16 cellular contexts compared by ENCODE assay signal in genomic region chr5:53424691-53425597, GRCh38. TPM values are rescaled to one million over a fixed set of nuclear protein-coding genes. Genes with fewer than 3 reads are reported as not detected.
DNase-seq lines count a peak whose midpoint lies in the region; ATAC-seq and TF ChIP-seq lines count a peak whose summit lies in the region.
"Had no signal": no experiment of that assay in that cellular context is flagged by ENCODE, and none has a peak within 500 bp of the region (broad histone marks: within the 10 kb centered on the region; RNA-seq: fewer than 3 reads in every experiment).

No MANE protein-coding gene starts in this region.

- no peaks in the 10 kb centered on the region for H3K36me3 Mint-ChIP-seq in T-cell
- H3K36me3 Mint-ChIP-seq: stimulated activated naive B cell treated with anti-CD40 and anti-IgM and Interleukin-4, amounts not matched to agents 10 μg/mL and 1 μg/mL and 100 μg/mL, for 72 hours had no signal

- H3K4me3 ChIP-seq in HAP-1, result no peak overlapping the region
- H3K4me3 ChIP-seq in lower leg skin (ENCODE audit: low read depth, poor library complexity, severe bottlenecking), result no peak overlapping the region
- H3K4me3 ChIP-seq in esophagus muscularis mucosa, result no peak overlapping the region
- no peak overlapping the region for H3K4me3 ChIP-seq in suprapubic skin
- H3K4me3 ChIP-seq: BLaER1, body of pancreas, pancreas, skin epidermis, uterus had no signal

- H3K4me1 ChIP-seq in HAP-1 (peaks cover 8% of the 10 kb centered on the region), esophagus muscularis mucosa (peaks cover 0 to 10% (median 3%) of the 10 kb centered on the region in 4 donors), suprapubic skin (peaks cover 12% of the 10 kb centered on the region)
- H3K4me1 ChIP-seq: BLaER1, body of pancreas, pancreas, uterus had no signal

- TF ChIP-seq CTCF in lower leg skin (IDR thresholded peaks at IDR 0.05) (no peak), esophagus muscularis mucosa (IDR thresholded peaks at IDR 0.05) (no peak), suprapubic skin (IDR thresholded peaks at IDR 0.05) (no peak)

- no peaks in the 10 kb centered on the region for H3K9me3 Mint-ChIP-seq in T-cell
- H3K9me3 Mint-ChIP-seq: stimulated activated naive B cell treated with anti-CD40 and anti-IgM and Interleukin-4, amounts not matched to agents 10 μg/mL and 1 μg/mL and 100 μg/mL, for 72 hours had no signal

- in situ Hi-C loops in HAP-1 (cut with MboI; ENCODE audit: low sequenced_read_pairs), result loop anchor here (25.0 kb wide), 1 partner anchor 787 kb away; no protein-coding TSS in a partner anchor

- no peak overlapping the region for H3K27ac ChIP-seq in esophagus muscularis mucosa (replicated peaks in 1 of 4)
- H3K27ac ChIP-seq in suprapubic skin, result no peak overlapping the region
- H3K27ac ChIP-seq: BLaER1, body of pancreas, pancreas, uterus, WERI-Rb-1 had no signal

- POLR2A ChIA-PET in T-cell (lab: Charles Lee), result no interaction called here

- H3K4me3 Mint-ChIP-seq in T-cell, result no peak overlapping the region
- H3K4me3 Mint-ChIP-seq: stimulated activated naive B cell treated with anti-CD40 and anti-IgM and Interleukin-4, amounts not matched to agents 10 μg/mL and 1 μg/mL and 100 μg/mL, for 72 hours had no signal

- peak; percentile 22 for ATAC-seq in sciatic nerve
- ATAC-seq in T-cell (replicated peaks in 1 of 4), result no peak
- ATAC-seq: body of pancreas; stimulated activated naive B cell treated with anti-CD40 and anti-IgM and Interleukin-4, amounts not matched to agents 10 μg/mL and 1 μg/mL and 100 μg/mL, for 72 hours had no signal

- TF ChIP-seq POLR2A in lower leg skin (IDR thresholded peaks at IDR 0.05) (no peak), esophagus muscularis mucosa (IDR thresholded peaks at IDR 0.05; ENCODE audit: low read depth) (no peak), suprapubic skin (IDR thresholded peaks at IDR 0.05) (no peak)

- TF ChIP-seq EP300 in esophagus muscularis mucosa (IDR thresholded peaks at IDR 0.05) (no peak), suprapubic skin (IDR thresholded peaks at IDR 0.05) (no peak)

- H3K27me3 ChIP-seq in HAP-1 (ENCODE audit: low read depth), result no peaks in the 10 kb centered on the region
- no peaks in the 10 kb centered on the region for H3K27me3 ChIP-seq in esophagus muscularis mucosa
- H3K27me3 ChIP-seq in suprapubic skin, result no peaks in the 10 kb centered on the region
- H3K27me3 ChIP-seq: BLaER1, body of pancreas, pancreas, uterus had no signal

- intact Hi-C loops in sciatic nerve (cut with DNase I), result loop anchor here (10.0 kb wide), 1 partner anchor 790 kb away; no protein-coding TSS in a partner anchor
- intact Hi-C loops in lower leg skin (cut with DNase I; ENCODE audit: low total_unique reads), result no loop called here
- intact Hi-C loops in esophagus muscularis mucosa (cut with DNase I), result no loop called here

- H3K27ac Mint-ChIP-seq in T-cell, result no peak overlapping the region
- H3K27ac Mint-ChIP-seq: stimulated activated naive B cell treated with anti-CD40 and anti-IgM and Interleukin-4, amounts not matched to agents 10 μg/mL and 1 μg/mL and 100 μg/mL, for 72 hours had no signal

- WGBS in lower leg skin, 2 donors, result 32 to 36% methylated on average over 9 of the region's 9 CpGs
- WGBS in esophagus muscularis mucosa, result 53% methylated on average over 9 of the region's 9 CpGs
- WGBS in suprapubic skin, result 24% methylated on average over 9 of the region's 9 CpGs

- no peaks in the 10 kb centered on the region; the same call in 1 of the 2 replicates for H3K36me3 ChIP-seq in HAP-1 (replicated peaks)
- no peaks in the 10 kb centered on the region for H3K36me3 ChIP-seq in esophagus muscularis mucosa
- no peaks in the 10 kb centered on the region for H3K36me3 ChIP-seq in suprapubic skin
- H3K36me3 ChIP-seq: BLaER1, pancreas, uterus, WERI-Rb-1 had no signal

- H3K27me3 Mint-ChIP-seq in T-cell, result peaks cover 3 to 23% of the 10 kb centered on the region in 2 donors

- peak; percentile 7 to 30 for DNase-seq in HAP-1 (ENCODE audit: low spot score in 2 of 2)
- peak; percentile 30 for DNase-seq in T1000 (lab: John Stamatoyannopoulos, UW)
- peak; percentile 36 for DNase-seq in fibroblast of gingiva (ENCODE audit: low read depth)
- no peak for DNase-seq in sciatic nerve (ENCODE audit: low spot score)
- DNase-seq in lower leg skin (ENCODE audit: low spot score in 2 of 2), result no peak
- no peak for DNase-seq in T-cell
- DNase-seq in esophagus muscularis mucosa (ENCODE audit: extremely low spot score), result no peak
- no peak for DNase-seq in suprapubic skin (ENCODE audit: low spot score in 2 of 2)
- DNase-seq: activated gamma-delta T cell treated with Interleukin-2 at 50 U/mL for 16 hours; body of pancreas; pancreas; stimulated activated naive B cell treated with anti-CD40 and anti-IgM and Interleukin-4, amounts not matched to agents 10 μg/mL and 1 μg/mL and 100 μg/mL, for 72 hours; uterus; WERI-Rb-1 had no signal

- H3K9me3 ChIP-seq in HAP-1, result no peaks in the 10 kb centered on the region
- H3K9me3 ChIP-seq in esophagus muscularis mucosa, result no peaks in the 10 kb centered on the region
- no peaks in the 10 kb centered on the region for H3K9me3 ChIP-seq in suprapubic skin
- H3K9me3 ChIP-seq: BLaER1, body of pancreas, pancreas, uterus had no signal

- CTCF ChIA-PET in T-cell (lab: Charles Lee), result no interaction called here

- no peaks in the 10 kb centered on the region for H3K4me1 Mint-ChIP-seq in T-cell
- H3K4me1 Mint-ChIP-seq: stimulated activated naive B cell treated with anti-CD40 and anti-IgM and Interleukin-4, amounts not matched to agents 10 μg/mL and 1 μg/mL and 100 μg/mL, for 72 hours had no signal

RNA-seq across cellular contexts. Expression of gene FST, which starts 55.5 kb away (rescaled TPM):
- total RNA-seq in sciatic nerve (27.6 TPM), lower leg skin (10 to 100 TPM in 2 of 4 donors, 1 to 10 TPM in 2; 6.1 to 14.0 (median 8.7) TPM), T-cell (1 to 10 TPM in 3 of 5 donors, under 1 TPM in 1, not detected in 1; 0.86 to 2.5 (median 1.5) TPM), esophagus muscularis mucosa (10 to 100 TPM in 1 of 4 donors, 1 to 10 TPM in 3; 2.0 to 16.4 (median 4.3) TPM), suprapubic skin (10 to 100 TPM in 1 of 4 donors, 1 to 10 TPM in 3; 6.0 to 26.4 (median 6.6) TPM)

Comparison
In these comparisons a context has a peak if more than half of its experiments do, and no peak if none do; other contexts are left out.
1. DNase-seq: peak in HAP-1 (2 of 2), T1000 (single experiment) and fibroblast of gingiva (single experiment); none in sciatic nerve (single experiment), lower leg skin (0 of 2), T-cell (0 of 34), esophagus muscularis mucosa (single experiment) and suprapubic skin (0 of 2).